In the genomic region with DNA sequence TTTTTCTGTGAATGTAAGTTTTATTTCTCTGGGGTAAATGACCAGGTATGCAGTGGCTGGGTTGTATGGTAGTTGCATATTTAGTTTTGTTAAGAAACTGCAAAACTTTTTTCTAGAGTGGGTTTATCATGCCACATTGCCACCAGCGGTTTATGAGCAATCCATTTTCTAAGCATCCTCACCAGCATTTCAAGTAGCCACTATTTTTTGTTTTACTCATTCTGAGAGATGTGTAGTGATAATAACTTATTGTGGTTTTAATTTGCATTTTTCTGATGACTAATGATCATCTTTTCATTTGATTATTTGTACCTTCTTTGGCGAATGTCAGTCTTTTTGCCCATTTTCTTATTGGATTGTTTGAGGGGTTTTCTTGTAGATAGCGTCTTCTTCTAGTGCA, we compare ENCODE assay signal across 1 cellular context.
A peak's percentile ranks its signal among the peaks of the same experiment; 100 is the strongest.
TF ChIP-seq lines count a peak whose summit lies in the region.

No MANE protein-coding gene starts in this region.

TF ChIP-seq in GM12878, 131 proteins besides CTCF, POLR2A, EP300 and RAD21 (continued from another document and continues in another):
- TF ChIP-seq, protein P1, sequence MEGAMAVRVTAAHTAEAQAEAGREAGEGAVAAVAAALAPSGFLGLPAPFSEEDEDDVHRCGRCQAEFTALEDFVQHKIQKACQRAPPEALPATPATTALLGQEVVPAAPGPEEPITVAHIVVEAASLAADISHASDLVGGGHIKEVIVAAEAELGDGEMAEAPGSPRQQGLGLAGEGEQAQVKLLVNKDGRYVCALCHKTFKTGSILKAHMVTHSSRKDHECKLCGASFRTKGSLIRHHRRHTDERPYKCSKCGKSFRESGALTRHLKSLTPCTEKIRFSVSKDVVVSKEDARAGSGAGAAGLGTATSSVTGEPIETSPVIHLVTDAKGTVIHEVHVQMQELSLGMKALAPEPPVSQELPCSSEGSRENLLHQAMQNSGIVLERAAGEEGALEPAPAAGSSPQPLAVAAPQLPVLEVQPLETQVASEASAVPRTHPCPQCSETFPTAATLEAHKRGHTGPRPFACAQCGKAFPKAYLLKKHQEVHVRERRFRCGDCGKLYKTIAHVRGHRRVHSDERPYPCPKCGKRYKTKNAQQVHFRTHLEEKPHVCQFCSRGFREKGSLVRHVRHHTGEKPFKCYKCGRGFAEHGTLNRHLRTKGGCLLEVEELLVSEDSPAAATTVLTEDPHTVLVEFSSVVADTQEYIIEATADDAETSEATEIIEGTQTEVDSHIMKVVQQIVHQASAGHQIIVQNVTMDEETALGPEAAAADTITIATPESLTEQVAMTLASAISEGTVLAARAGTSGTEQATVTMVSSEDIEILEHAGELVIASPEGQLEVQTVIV (IDR thresholded peaks at IDR 0.05; ENCODE audit: borderline replicate concordance, partially characterized antibody), result no peak
- no peak for TF ChIP-seq ZNF217 (IDR thresholded peaks at IDR 0.05)
- TF ChIP-seq JUNB (IDR thresholded peaks at IDR 0.05), result peak; percentile 62
- TF ChIP-seq MTA2 (IDR thresholded peaks at IDR 0.05; ENCODE audit: low read depth), result peak; percentile 91
- TF ChIP-seq SUZ12 (IDR thresholded peaks at IDR 0.05; ENCODE audit: unreplicated experiment), result no peak
- no peak for TF ChIP-seq HDAC6 (IDR thresholded peaks at IDR 0.05; ENCODE audit: unreplicated experiment)
- TF ChIP-seq BACH1 (IDR thresholded peaks at IDR 0.05; ENCODE audit: borderline replicate concordance), result no peak; the same call in 1 of the 2 replicates
- TF ChIP-seq, protein P2, sequence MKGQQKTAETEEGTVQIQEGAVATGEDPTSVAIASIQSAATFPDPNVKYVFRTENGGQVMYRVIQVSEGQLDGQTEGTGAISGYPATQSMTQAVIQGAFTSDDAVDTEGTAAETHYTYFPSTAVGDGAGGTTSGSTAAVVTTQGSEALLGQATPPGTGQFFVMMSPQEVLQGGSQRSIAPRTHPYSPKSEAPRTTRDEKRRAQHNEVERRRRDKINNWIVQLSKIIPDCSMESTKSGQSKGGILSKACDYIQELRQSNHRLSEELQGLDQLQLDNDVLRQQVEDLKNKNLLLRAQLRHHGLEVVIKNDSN (IDR thresholded peaks at IDR 0.05; ENCODE audit: borderline replicate concordance, extremely low read length, insufficient read depth, low read depth, low read length), result no peak
- TF ChIP-seq ZNF207 (IDR thresholded peaks at IDR 0.05; ENCODE audit: borderline replicate concordance), result no peak
- no peak for TF ChIP-seq RCOR1 (conservative IDR thresholded peaks at IDR 0.05; ENCODE audit: low read depth, low read length)
- no peak for TF ChIP-seq GATAD2B (conservative IDR thresholded peaks at IDR 0.05; ENCODE audit: low read depth)
- TF ChIP-seq ASH2L (IDR thresholded peaks at IDR 0.05; ENCODE audit: borderline replicate concordance, low read depth), result no peak
- TF ChIP-seq, protein P3, sequence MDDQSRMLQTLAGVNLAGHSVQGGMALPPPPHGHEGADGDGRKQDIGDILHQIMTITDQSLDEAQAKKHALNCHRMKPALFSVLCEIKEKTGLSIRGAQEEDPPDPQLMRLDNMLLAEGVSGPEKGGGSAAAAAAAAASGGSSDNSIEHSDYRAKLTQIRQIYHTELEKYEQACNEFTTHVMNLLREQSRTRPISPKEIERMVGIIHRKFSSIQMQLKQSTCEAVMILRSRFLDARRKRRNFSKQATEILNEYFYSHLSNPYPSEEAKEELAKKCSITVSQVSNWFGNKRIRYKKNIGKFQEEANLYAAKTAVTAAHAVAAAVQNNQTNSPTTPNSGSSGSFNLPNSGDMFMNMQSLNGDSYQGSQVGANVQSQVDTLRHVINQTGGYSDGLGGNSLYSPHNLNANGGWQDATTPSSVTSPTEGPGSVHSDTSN (IDR thresholded peaks at IDR 0.05; ENCODE audit: insufficient replicate concordance, low read depth, low read length), result no peak
- TF ChIP-seq YY1 (IDR thresholded peaks at IDR 0.05; ENCODE audit: low read depth, low read length), result no peak
- no peak for TF ChIP-seq SPI1 (IDR thresholded peaks at IDR 0.05; ENCODE audit: borderline replicate concordance, insufficient read depth, low read depth, low read length)
- no peak for TF ChIP-seq FOXM1 (IDR thresholded peaks at IDR 0.05; ENCODE audit: low read depth, low read length)
- TF ChIP-seq, protein P4, sequence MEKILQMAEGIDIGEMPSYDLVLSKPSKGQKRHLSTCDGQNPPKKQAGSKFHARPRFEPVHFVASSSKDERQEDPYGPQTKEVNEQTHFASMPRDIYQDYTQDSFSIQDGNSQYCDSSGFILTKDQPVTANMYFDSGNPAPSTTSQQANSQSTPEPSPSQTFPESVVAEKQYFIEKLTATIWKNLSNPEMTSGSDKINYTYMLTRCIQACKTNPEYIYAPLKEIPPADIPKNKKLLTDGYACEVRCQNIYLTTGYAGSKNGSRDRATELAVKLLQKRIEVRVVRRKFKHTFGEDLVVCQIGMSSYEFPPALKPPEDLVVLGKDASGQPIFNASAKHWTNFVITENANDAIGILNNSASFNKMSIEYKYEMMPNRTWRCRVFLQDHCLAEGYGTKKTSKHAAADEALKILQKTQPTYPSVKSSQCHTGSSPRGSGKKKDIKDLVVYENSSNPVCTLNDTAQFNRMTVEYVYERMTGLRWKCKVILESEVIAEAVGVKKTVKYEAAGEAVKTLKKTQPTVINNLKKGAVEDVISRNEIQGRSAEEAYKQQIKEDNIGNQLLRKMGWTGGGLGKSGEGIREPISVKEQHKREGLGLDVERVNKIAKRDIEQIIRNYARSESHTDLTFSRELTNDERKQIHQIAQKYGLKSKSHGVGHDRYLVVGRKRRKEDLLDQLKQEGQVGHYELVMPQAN (conservative IDR thresholded peaks at IDR 0.05), result no peak
- no peak for TF ChIP-seq NFYA (IDR thresholded peaks at IDR 0.05; ENCODE audit: borderline replicate concordance, low read depth, low read length)
- TF ChIP-seq POU2F2 (IDR thresholded peaks at IDR 0.05; ENCODE audit: borderline replicate concordance, low read depth, low read length), result peak; percentile 69; the same call in 1 of the 3 replicates
- no peak for TF ChIP-seq MYB (IDR thresholded peaks at IDR 0.05; ENCODE audit: borderline replicate concordance, low read depth, low read length)
- TF ChIP-seq JUND (IDR thresholded peaks at IDR 0.05; ENCODE audit: low read depth, low read length), result 0 out of 2 replicates have a peak, but pooled peaks have one; percentile 38
- no peak for TF ChIP-seq ZNF274 (IDR thresholded peaks at IDR 0.05; ENCODE audit: insufficient read depth, insufficient read length)
- no peak for TF ChIP-seq STAT3 (IDR thresholded peaks at IDR 0.05; ENCODE audit: low read depth, low read length)
- TF ChIP-seq NBN (IDR thresholded peaks at IDR 0.05), result 0 out of 2 replicates have a peak, but pooled peaks have one; percentile 21
- TF ChIP-seq, protein P5, sequence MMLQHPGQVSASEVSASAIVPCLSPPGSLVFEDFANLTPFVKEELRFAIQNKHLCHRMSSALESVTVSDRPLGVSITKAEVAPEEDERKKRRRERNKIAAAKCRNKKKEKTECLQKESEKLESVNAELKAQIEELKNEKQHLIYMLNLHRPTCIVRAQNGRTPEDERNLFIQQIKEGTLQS (IDR thresholded peaks at IDR 0.05; ENCODE audit: borderline replicate concordance, extremely low read depth, low read depth, low read length), result no peak
- TF ChIP-seq CHD4 (IDR thresholded peaks at IDR 0.05), result no peak
- TF ChIP-seq, protein P6, sequence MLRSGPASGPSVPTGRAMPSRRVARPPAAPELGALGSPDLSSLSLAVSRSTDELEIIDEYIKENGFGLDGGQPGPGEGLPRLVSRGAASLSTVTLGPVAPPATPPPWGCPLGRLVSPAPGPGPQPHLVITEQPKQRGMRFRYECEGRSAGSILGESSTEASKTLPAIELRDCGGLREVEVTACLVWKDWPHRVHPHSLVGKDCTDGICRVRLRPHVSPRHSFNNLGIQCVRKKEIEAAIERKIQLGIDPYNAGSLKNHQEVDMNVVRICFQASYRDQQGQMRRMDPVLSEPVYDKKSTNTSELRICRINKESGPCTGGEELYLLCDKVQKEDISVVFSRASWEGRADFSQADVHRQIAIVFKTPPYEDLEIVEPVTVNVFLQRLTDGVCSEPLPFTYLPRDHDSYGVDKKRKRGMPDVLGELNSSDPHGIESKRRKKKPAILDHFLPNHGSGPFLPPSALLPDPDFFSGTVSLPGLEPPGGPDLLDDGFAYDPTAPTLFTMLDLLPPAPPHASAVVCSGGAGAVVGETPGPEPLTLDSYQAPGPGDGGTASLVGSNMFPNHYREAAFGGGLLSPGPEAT (IDR thresholded peaks at IDR 0.05; ENCODE audit: low read depth), result no peak
- no peak for TF ChIP-seq ETV6 (conservative IDR thresholded peaks at IDR 0.05 in 1 of 2, IDR thresholded peaks at IDR 0.05 in 1 of 2; ENCODE audit: borderline replicate concordance in 1 of 2, low read depth in 1 of 2)
- TF ChIP-seq TAF1 (IDR thresholded peaks at IDR 0.05; ENCODE audit: borderline replicate concordance, low read depth, low read length), result no peak
- no peak for TF ChIP-seq FOXK2 (IDR thresholded peaks at IDR 0.05)
- TF ChIP-seq, protein P7, sequence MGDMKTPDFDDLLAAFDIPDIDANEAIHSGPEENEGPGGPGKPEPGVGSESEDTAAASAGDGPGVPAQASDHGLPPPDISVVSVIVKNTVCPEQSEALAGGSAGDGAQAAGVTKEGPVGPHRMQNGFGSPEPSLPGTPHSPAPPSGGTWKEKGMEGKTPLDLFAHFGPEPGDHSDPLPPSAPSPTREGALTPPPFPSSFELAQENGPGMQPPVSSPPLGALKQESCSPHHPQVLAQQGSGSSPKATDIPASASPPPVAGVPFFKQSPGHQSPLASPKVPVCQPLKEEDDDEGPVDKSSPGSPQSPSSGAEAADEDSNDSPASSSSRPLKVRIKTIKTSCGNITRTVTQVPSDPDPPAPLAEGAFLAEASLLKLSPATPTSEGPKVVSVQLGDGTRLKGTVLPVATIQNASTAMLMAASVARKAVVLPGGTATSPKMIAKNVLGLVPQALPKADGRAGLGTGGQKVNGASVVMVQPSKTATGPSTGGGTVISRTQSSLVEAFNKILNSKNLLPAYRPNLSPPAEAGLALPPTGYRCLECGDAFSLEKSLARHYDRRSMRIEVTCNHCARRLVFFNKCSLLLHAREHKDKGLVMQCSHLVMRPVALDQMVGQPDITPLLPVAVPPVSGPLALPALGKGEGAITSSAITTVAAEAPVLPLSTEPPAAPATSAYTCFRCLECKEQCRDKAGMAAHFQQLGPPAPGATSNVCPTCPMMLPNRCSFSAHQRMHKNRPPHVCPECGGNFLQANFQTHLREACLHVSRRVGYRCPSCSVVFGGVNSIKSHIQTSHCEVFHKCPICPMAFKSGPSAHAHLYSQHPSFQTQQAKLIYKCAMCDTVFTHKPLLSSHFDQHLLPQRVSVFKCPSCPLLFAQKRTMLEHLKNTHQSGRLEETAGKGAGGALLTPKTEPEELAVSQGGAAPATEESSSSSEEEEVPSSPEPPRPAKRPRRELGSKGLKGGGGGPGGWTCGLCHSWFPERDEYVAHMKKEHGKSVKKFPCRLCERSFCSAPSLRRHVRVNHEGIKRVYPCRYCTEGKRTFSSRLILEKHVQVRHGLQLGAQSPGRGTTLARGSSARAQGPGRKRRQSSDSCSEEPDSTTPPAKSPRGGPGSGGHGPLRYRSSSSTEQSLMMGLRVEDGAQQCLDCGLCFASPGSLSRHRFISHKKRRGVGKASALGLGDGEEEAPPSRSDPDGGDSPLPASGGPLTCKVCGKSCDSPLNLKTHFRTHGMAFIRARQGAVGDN (IDR thresholded peaks at IDR 0.05), result no peak
- no peak for TF ChIP-seq SMAD5 (IDR thresholded peaks at IDR 0.05; ENCODE audit: low read depth)
- TF ChIP-seq PAX5 (IDR thresholded peaks at IDR 0.05; ENCODE audit: borderline replicate concordance, low read depth, low read length), result no peak
- no peak for TF ChIP-seq TBL1XR1 (IDR thresholded peaks at IDR 0.05; ENCODE audit: low read depth, low read length)
- TF ChIP-seq ZSCAN29 (IDR thresholded peaks at IDR 0.05), result no peak
- TF ChIP-seq, protein P8, sequence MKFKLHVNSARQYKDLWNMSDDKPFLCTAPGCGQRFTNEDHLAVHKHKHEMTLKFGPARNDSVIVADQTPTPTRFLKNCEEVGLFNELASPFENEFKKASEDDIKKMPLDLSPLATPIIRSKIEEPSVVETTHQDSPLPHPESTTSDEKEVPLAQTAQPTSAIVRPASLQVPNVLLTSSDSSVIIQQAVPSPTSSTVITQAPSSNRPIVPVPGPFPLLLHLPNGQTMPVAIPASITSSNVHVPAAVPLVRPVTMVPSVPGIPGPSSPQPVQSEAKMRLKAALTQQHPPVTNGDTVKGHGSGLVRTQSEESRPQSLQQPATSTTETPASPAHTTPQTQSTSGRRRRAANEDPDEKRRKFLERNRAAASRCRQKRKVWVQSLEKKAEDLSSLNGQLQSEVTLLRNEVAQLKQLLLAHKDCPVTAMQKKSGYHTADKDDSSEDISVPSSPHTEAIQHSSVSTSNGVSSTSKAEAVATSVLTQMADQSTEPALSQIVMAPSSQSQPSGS (IDR thresholded peaks at IDR 0.05; ENCODE audit: low read length), result peak; percentile 35; the same call in 1 of the 2 replicates
- TF ChIP-seq, protein P9, sequence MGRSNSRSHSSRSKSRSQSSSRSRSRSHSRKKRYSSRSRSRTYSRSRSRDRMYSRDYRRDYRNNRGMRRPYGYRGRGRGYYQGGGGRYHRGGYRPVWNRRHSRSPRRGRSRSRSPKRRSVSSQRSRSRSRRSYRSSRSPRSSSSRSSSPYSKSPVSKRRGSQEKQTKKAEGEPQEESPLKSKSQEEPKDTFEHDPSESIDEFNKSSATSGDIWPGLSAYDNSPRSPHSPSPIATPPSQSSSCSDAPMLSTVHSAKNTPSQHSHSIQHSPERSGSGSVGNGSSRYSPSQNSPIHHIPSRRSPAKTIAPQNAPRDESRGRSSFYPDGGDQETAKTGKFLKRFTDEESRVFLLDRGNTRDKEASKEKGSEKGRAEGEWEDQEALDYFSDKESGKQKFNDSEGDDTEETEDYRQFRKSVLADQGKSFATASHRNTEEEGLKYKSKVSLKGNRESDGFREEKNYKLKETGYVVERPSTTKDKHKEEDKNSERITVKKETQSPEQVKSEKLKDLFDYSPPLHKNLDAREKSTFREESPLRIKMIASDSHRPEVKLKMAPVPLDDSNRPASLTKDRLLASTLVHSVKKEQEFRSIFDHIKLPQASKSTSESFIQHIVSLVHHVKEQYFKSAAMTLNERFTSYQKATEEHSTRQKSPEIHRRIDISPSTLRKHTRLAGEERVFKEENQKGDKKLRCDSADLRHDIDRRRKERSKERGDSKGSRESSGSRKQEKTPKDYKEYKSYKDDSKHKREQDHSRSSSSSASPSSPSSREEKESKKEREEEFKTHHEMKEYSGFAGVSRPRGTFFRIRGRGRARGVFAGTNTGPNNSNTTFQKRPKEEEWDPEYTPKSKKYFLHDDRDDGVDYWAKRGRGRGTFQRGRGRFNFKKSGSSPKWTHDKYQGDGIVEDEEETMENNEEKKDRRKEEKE (IDR thresholded peaks at IDR 0.05), result no peak
- TF ChIP-seq, protein P10, sequence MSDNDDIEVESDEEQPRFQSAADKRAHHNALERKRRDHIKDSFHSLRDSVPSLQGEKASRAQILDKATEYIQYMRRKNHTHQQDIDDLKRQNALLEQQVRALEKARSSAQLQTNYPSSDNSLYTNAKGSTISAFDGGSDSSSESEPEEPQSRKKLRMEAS (IDR thresholded peaks at IDR 0.05; ENCODE audit: low read depth, low read length), result no peak
- TF ChIP-seq FOS (IDR thresholded peaks at IDR 0.05; ENCODE audit: borderline replicate concordance, extremely low read depth, insufficient read length), result no peak
- TF ChIP-seq HCFC1 (IDR thresholded peaks at IDR 0.05; ENCODE audit: low read length), result no peak
- TF ChIP-seq TARDBP (IDR thresholded peaks at IDR 0.05; ENCODE audit: borderline replicate concordance), result no peak
- TF ChIP-seq TCF3 (IDR thresholded peaks at IDR 0.05; ENCODE audit: borderline replicate concordance, insufficient read depth, low read depth, low read length), result no peak
- TF ChIP-seq CBFB (IDR thresholded peaks at IDR 0.05; ENCODE audit: low read depth), result no peak
- TF ChIP-seq GABPA (IDR thresholded peaks at IDR 0.05; ENCODE audit: low read depth), result no peak
- TF ChIP-seq RB1 (IDR thresholded peaks at IDR 0.05; ENCODE audit: borderline replicate concordance), result no peak
- no peak for TF ChIP-seq NR2C2 (IDR thresholded peaks at IDR 0.05; ENCODE audit: borderline replicate concordance, control insufficient read depth, insufficient read length, low read depth)
- no peak for TF ChIP-seq PAX8 (IDR thresholded peaks at IDR 0.05)
